In genomic region chr5:141186897-141187512, GRCh38 we compare ENCODE assay signal across 8 cellular contexts. TPM values are rescaled to one million over a fixed set of nuclear protein-coding genes. Genes with fewer than 3 reads are reported as not detected.
DNase-seq lines count a peak whose midpoint lies in the region; FAIRE-seq and TF ChIP-seq lines count a peak whose summit lies in the region.

Gene PCDHB9, plus strand, starts transcription at chr5:141187161. Its CDS starts 158 bp downstream, at chr5:141187319.

- H3K9me3 ChIP-seq in kidney (ENCODE audit: control insufficient read depth in 1 of 2, low read length in 2 of 2): peaks cover 16 to 24% of the 10 kb centered on the region in 2 donors

- TF ChIP-seq CTCF in WI38 (IDR thresholded peaks at IDR 0.05; ENCODE audit: low read depth, low read length): peak; percentile 58
- peak; percentile 34 for TF ChIP-seq CTCF in kidney (IDR thresholded peaks at IDR 0.05; ENCODE audit: borderline replicate concordance, extremely low read depth, insufficient read depth)

- DNase-seq in SKM-1 treated with dmso at 0.1 percent for 144 hours (lab: John Stamatoyannopoulos, UW; ENCODE audit: unreplicated experiment) (peak; percentile 8), SKM-1 (lab: John Stamatoyannopoulos, UW; ENCODE audit: unreplicated experiment) (no peak), NAMALWA (ENCODE audit: low spot score) (peak; percentile 76), kidney (no peak), DMS79 (lab: John Stamatoyannopoulos, UW) (no peak), frontal cortex (ENCODE audit: low spot score in 2 of 2) (no peak), NK-92 (lab: John Stamatoyannopoulos, UW; ENCODE audit: unreplicated experiment) (no peak)

- intact Hi-C loops in kidney (cut with DNase I): no loop called here

- H3K27ac ChIP-seq in kidney (ENCODE audit: low read depth in 2 of 2, low read length in 2 of 2): no peak within 1 kb of the TSS

- H3K36me3 ChIP-seq in kidney (ENCODE audit: control insufficient read depth in 1 of 2, insufficient read depth in 2 of 2, low read length in 2 of 2): no peaks in the 10 kb centered on the region

- peak within 1 kb of the TSS; percentile 51 for H3K4me3 ChIP-seq in WI38 (ENCODE audit: low read depth, low read length)
- peak within 1 kb of the TSS; percentile 28 to 50 for H3K4me3 ChIP-seq in kidney (ENCODE audit: low read length in 2 of 2)

- H3K9ac ChIP-seq in kidney (ENCODE audit: low read length in 2 of 2): no peak within 1 kb of the TSS

- FAIRE-seq in kidney (lab: Jason Lieb, UNC) (no peak), frontal cortex (lab: Jason Lieb, UNC) (no peak)

- no peaks in the 10 kb centered on the region for H3K4me1 ChIP-seq in kidney (ENCODE audit: control insufficient read depth in 1 of 2, insufficient read depth in 1 of 2, low read depth in 1 of 2, low read length in 2 of 2)

RNA-seq across cellular contexts. Expression of gene PCDHB9, which starts in this region (rescaled TPM):
- total RNA-seq in kidney (2.4 TPM), frontal cortex (4.9 TPM)
- 0.47 TPM for polyA plus RNA-seq in kidney (ENCODE audit: insufficient read depth, low read depth, low replicate concordance)

Comparison
In these comparisons a context has a peak if more than half of its experiments do, and no peak if none do; other contexts are left out.
1. DNase-seq: peak in SKM-1 treated with dmso at 0.1 percent for 144 hours (single experiment) and NAMALWA (single experiment); none in SKM-1 (single experiment), kidney (single experiment), DMS79 (single experiment), frontal cortex (0 of 2) and NK-92 (single experiment).